Comparison of ENCODE assay signal across 15 cellular contexts in genomic region chr1:22849770-22850169, GRCh38.
A peak's percentile ranks its signal among the peaks of the same experiment; 100 is the strongest.
DNase-seq lines count a peak whose midpoint lies in the region; ATAC-seq and TF ChIP-seq lines count a peak whose summit lies in the region.
"Had no signal": no experiment of that assay in that cellular context is flagged by ENCODE, and none has a peak within 500 bp of the region (broad histone marks: within the 10 kb centered on the region; RNA-seq: fewer than 3 reads in every experiment).

No MANE protein-coding gene starts in this region.

- peaks cover 17% of the 10 kb centered on the region for H3K4me1 ChIP-seq in body of pancreas
- H3K4me1 ChIP-seq in right lobe of liver: no peaks in the 10 kb centered on the region
- H3K4me1 ChIP-seq: BE2C, Peyer's patch, SJCRH30 had no signal

- TF ChIP-seq POLR2A in body of pancreas (IDR thresholded peaks at IDR 0.05): no peak
- TF ChIP-seq POLR2A in right lobe of liver (IDR thresholded peaks at IDR 0.05): no peak

- WGBS in body of pancreas, 2 donors: 40 to 65% methylated on average over 1 to 5 of the region's 5 CpGs
- WGBS in right lobe of liver (ENCODE audit: insufficient coverage, low coverage, low lambda C conversion rate, missing lambda C conversion rate): 79% methylated on average over 4 of the region's 5 CpGs

- no peak for TF ChIP-seq CTCF in body of pancreas (IDR thresholded peaks at IDR 0.05)
- no peak for TF ChIP-seq CTCF in mesothelial cell of epicardium (IDR thresholded peaks at IDR 0.05; ENCODE audit: unreplicated experiment)
- no peak for TF ChIP-seq CTCF in right lobe of liver (IDR thresholded peaks at IDR 0.05)

- H3K36me3 Mint-ChIP-seq in mesothelial cell of epicardium: peaks cover 6% of the 10 kb centered on the region

- no peaks in the 10 kb centered on the region for H3K27me3 Mint-ChIP-seq in mesothelial cell of epicardium (ENCODE audit: low read depth)

- no peak for TF ChIP-seq RAD21 in Ishikawa (IDR thresholded peaks at IDR 0.05; ENCODE audit: low read depth)

- H3K9me3 Mint-ChIP-seq in mesothelial cell of epicardium: no peaks in the 10 kb centered on the region

- H3K36me3 ChIP-seq in body of pancreas (replicated peaks in 1 of 2; ENCODE audit: insufficient read depth in 1 of 2, low read depth in 2 of 2): no peaks in the 10 kb centered on the region
- no peaks in the 10 kb centered on the region for H3K36me3 ChIP-seq in right lobe of liver
- H3K36me3 ChIP-seq: BE2C, Peyer's patch, SJCRH30 had no signal

- no peak overlapping the region for H3K4me3 ChIP-seq in body of pancreas
- no peak overlapping the region for H3K4me3 ChIP-seq in right lobe of liver
- H3K4me3 ChIP-seq: Peyer's patch, SJCRH30 had no signal

- peaks cover 73% of the 10 kb centered on the region for H3K4me1 Mint-ChIP-seq in mesothelial cell of epicardium

- H3K9me3 ChIP-seq in body of pancreas (no peaks in the 10 kb centered on the region), right lobe of liver (no peaks in the 10 kb centered on the region)
- H3K9me3 ChIP-seq: BE2C, Peyer's patch, SJCRH30 had no signal

- no peaks in the 10 kb centered on the region for H3K27me3 ChIP-seq in body of pancreas
- no peaks in the 10 kb centered on the region for H3K27me3 ChIP-seq in right lobe of liver
- H3K27me3 ChIP-seq: BE2C, Peyer's patch, SJCRH30 had no signal

- H3K4me3 Mint-ChIP-seq in mesothelial cell of epicardium: no peak overlapping the region

- DNase-seq in body of pancreas: no peak
- no peak for DNase-seq in mesothelial cell of epicardium (ENCODE audit: low spot score in 2 of 2, unreplicated experiment in 2 of 2)
- no peak for DNase-seq in right lobe of liver
- no peak for DNase-seq in NCI-H2196 (lab: John Stamatoyannopoulos, UW; ENCODE audit: unreplicated experiment)
- DNase-seq: BE2C, DMS53, GDM1, Kasumi-1, NCI-H1930, NCI-H524 treated with DMSO at 0.1 percent for 48 hours, Peyer's patch, SJCRH30 had no signal

- H3K27ac ChIP-seq in body of pancreas: peak overlapping the region in 3 of 4 donors; percentile 19 to 34 (median 21)
- H3K27ac ChIP-seq in temporal lobe (ENCODE audit: low read depth, low read length): peak overlapping the region; percentile 98
- H3K27ac ChIP-seq in right lobe of liver: no peak overlapping the region
- H3K27ac ChIP-seq: Peyer's patch, SJCRH30 had no signal

- peak overlapping the region; percentile 92 for H3K27ac Mint-ChIP-seq in mesothelial cell of epicardium

- TF ChIP-seq EP300 in Ishikawa (IDR thresholded peaks at IDR 0.05; ENCODE audit: borderline replicate concordance): peak; percentile 51; the same call in 1 of the 2 replicates

- intact Hi-C loops in body of pancreas (cut with DNase I): no loop called here
- intact Hi-C loops in right lobe of liver (cut with DNase I): no loop called here

- ATAC-seq in body of pancreas: no peak
- no peak for ATAC-seq in right lobe of liver
- no peak for ATAC-seq in HG03432 (IDR thresholded peaks at IDR 0.05; ENCODE audit: unreplicated experiment)

TF ChIP-seq in Ishikawa, 13 proteins besides CTCF, POLR2A, EP300 and RAD21:
- TF ChIP-seq TCF12 (IDR thresholded peaks at IDR 0.05; ENCODE audit: low read depth) (peak; percentile 69), REST (IDR thresholded peaks at IDR 0.05; ENCODE audit: low read depth) (no peak), ZBTB7A (IDR thresholded peaks at IDR 0.05; ENCODE audit: low read depth) (peak; percentile 64), YY1 (IDR thresholded peaks at IDR 0.05; ENCODE audit: low read depth) (no peak), TEAD4 (IDR thresholded peaks at IDR 0.05) (peak; percentile 72), EGR1 (IDR thresholded peaks at IDR 0.05) (no peak), NFIC (IDR thresholded peaks at IDR 0.05) (no peak; the same call in 1 of the 2 replicates), CEBPB (IDR thresholded peaks at IDR 0.05) (no peak), USF1 (IDR thresholded peaks at IDR 0.05) (no peak), CREB1 (IDR thresholded peaks at IDR 0.05; ENCODE audit: low read depth) (no peak), FOXM1 (IDR thresholded peaks at IDR 0.05; ENCODE audit: borderline replicate concordance, low read depth) (no peak)
TF ChIP-seq in Ishikawa: peak in this region for 3.

Comparison
In these comparisons a context has a peak if more than half of its experiments do, and no peak if none do; other contexts are left out.
1. H3K27ac ChIP-seq: peak in body of pancreas (3 of 4) and temporal lobe (single experiment); none in right lobe of liver (0 of 3).